ENCODE assay signal across 15 cellular contexts in the genomic region with DNA sequence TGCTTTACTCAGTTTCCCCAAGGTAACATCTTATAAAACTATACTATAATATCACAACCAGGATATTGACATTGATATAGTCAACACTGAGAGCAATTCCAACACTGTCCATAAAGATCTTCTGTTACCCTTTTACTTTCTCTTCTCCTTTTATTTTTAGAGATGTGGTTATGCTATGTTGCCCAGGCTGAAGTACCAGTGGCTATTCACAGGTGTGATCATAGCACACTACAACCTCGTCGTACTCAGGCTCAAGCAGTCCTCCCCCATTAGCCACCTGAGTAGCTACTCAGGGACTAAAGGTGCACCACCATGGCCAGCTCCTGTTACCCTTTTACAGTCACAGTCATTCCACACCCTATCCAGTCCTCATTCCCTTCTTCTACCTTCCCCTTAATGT.
A peak's percentile ranks its signal among the peaks of the same experiment; 100 is the strongest.
DNase-seq lines count a peak whose midpoint lies in the region; ATAC-seq lines count a peak whose summit lies in the region.
"Had no signal": no experiment of that assay in that cellular context is flagged by ENCODE, and none has a peak within 500 bp of the region (broad histone marks: within the 10 kb centered on the region; RNA-seq: fewer than 3 reads in every experiment).

No MANE protein-coding gene starts in this region.

- ATAC-seq in GM18517 (IDR thresholded peaks at IDR 0.05; ENCODE audit: unreplicated experiment) (peak; percentile 76), GM19467 (IDR thresholded peaks at IDR 0.05; ENCODE audit: unreplicated experiment) (peak; percentile 66), HG02885 (IDR thresholded peaks at IDR 0.05; ENCODE audit: poor library complexity, unreplicated experiment) (peak; percentile 59), HG03045 (IDR thresholded peaks at IDR 0.05; ENCODE audit: unreplicated experiment) (no peak)
- ATAC-seq: left ventricle myocardium superior; naive thymus-derived CD4-positive, alpha-beta T cell had no signal

- DNase-seq in NAMALWA (ENCODE audit: low spot score), result peak; percentile 4
- DNase-seq in activated CD4-positive, alpha-beta T cell treated with anti-CD3 and anti-CD28 coated beads for 48 hours, result no peak
- DNase-seq in NCI-H2227 treated with DMSO at 0.1 percent for 48 hours (lab: John Stamatoyannopoulos, UW), result no peak
- no peak for DNase-seq in NCI-H1417 treated with DMSO at 0.1 percent for 48 hours (lab: John Stamatoyannopoulos, UW)
- DNase-seq: activated naive CD4-positive, alpha-beta T cell treated with Interleukin-2 at 50 U/mL for 16 hours; DMS153; left ventricle myocardium superior; MM.1S; naive thymus-derived CD4-positive, alpha-beta T cell; NCI-H2171; thyroid gland had no signal
